9 cellular contexts compared by ENCODE assay signal in genomic region chr13:50512602-50513527, GRCh38.
A peak's percentile ranks its signal among the peaks of the same experiment; 100 is the strongest.
DNase-seq lines count a peak whose midpoint lies in the region; ATAC-seq and TF ChIP-seq lines count a peak whose summit lies in the region.
"Had no signal": no experiment of that assay in that cellular context is flagged by ENCODE, and none has a peak within 500 bp of the region (broad histone marks: within the 10 kb centered on the region; RNA-seq: fewer than 3 reads in every experiment).

No MANE protein-coding gene starts in this region.

- no peak for TF ChIP-seq POLR2A in esophagus muscularis mucosa (IDR thresholded peaks at IDR 0.05; ENCODE audit: low read depth)

- no peaks in the 10 kb centered on the region for H4K20me1 ChIP-seq in KMS-11 (ENCODE audit: insufficient read depth)

- H3K27me3 Mint-ChIP-seq in neural crest cell (ENCODE audit: low read depth): no peaks in the 10 kb centered on the region

- H3K4me3 Mint-ChIP-seq in neural crest cell: no peak overlapping the region

- H3K4me2 ChIP-seq in KMS-11: peak overlapping the region; percentile 83

- H3K4me1 Mint-ChIP-seq in neural crest cell: peaks cover 12% of the 10 kb centered on the region

- TF ChIP-seq CTCF in KMS-11 (conservative IDR thresholded peaks at IDR 0.05; ENCODE audit: low read depth, low read length) (no peak), esophagus muscularis mucosa (IDR thresholded peaks at IDR 0.05) (peak in 2 of 3 experiments; percentile 16 to 18), neural crest cell (conservative IDR thresholded peaks at IDR 0.05) (no peak), upper lobe of right lung (IDR thresholded peaks at IDR 0.05) (no peak), omental fat pad (IDR thresholded peaks at IDR 0.05) (no peak)

- peak overlapping the region; percentile 95 for H3K27ac ChIP-seq in KMS-11
- peak overlapping the region; percentile 72 to 75 (median 74) for H3K27ac ChIP-seq in esophagus muscularis mucosa (replicated peaks in 1 of 4)
- H3K27ac ChIP-seq in upper lobe of right lung: peak overlapping the region; percentile 87

- H3K27me3 ChIP-seq in KMS-11 (ENCODE audit: insufficient read depth, low read depth) (no peaks in the 10 kb centered on the region), esophagus muscularis mucosa (no peaks in the 10 kb centered on the region), upper lobe of right lung (no peaks in the 10 kb centered on the region)

- no peak overlapping the region for H3K27ac Mint-ChIP-seq in neural crest cell (ENCODE audit: unreplicated experiment)
- H3K27ac Mint-ChIP-seq: activated naive CD4-positive, alpha-beta T cell treated with anti-CD3 and anti-CD28 coated beads, Interleukin-2, amount 50 U/mL, for 72 hours had no signal

- H3K9me3 ChIP-seq in esophagus muscularis mucosa (peaks cover 0 to 5% (median 0%) of the 10 kb centered on the region in 4 donors), upper lobe of right lung (no peaks in the 10 kb centered on the region)

- DNase-seq in ELF-1 (ENCODE audit: low read depth, low spot score): peak; percentile 36
- DNase-seq in activated CD4-positive, alpha-beta T cell treated with anti-CD3 and anti-CD28 coated beads, Interleukin-2, amount 50 U/mL, for 4 hours: peak; percentile 11 to 15
- no peak for DNase-seq in esophagus muscularis mucosa (ENCODE audit: extremely low spot score)
- peak; percentile 24 for DNase-seq in neural crest cell (ENCODE audit: low read depth, low spot score)
- DNase-seq in upper lobe of right lung: peak; percentile 81
- no peak for DNase-seq in omental fat pad (ENCODE audit: low spot score)

- H3K4me3 ChIP-seq in KMS-11 (IDR thresholded peaks at IDR 0.05; ENCODE audit: insufficient read depth, low read depth, low read length): no peak overlapping the region
- H3K4me3 ChIP-seq in esophagus muscularis mucosa: peak overlapping the region; percentile 34 to 50 (median 39)
- peak overlapping the region; percentile 39 for H3K4me3 ChIP-seq in upper lobe of right lung

- H2AFZ ChIP-seq in KMS-11 (ENCODE audit: low read depth): peak overlapping the region; percentile 83

- peaks cover 4% of the 10 kb centered on the region for H3K36me3 Mint-ChIP-seq in neural crest cell (ENCODE audit: low read depth)

- H3K9me3 Mint-ChIP-seq in neural crest cell: peaks cover under 1% of the 10 kb centered on the region
- H3K9me3 Mint-ChIP-seq: activated naive CD4-positive, alpha-beta T cell treated with anti-CD3 and anti-CD28 coated beads, Interleukin-2, amount 50 U/mL, for 72 hours had no signal

- peak overlapping the region; percentile 76 for H3K9ac ChIP-seq in KMS-11

- intact Hi-C loops in esophagus muscularis mucosa (cut with DNase I) (loop anchor here (10.0 kb wide), 1 partner anchor 108 kb away; no protein-coding TSS in a partner anchor), upper lobe of right lung (cut with DNase I) (no loop called here)

- no peak for TF ChIP-seq EP300 in esophagus muscularis mucosa (IDR thresholded peaks at IDR 0.05)

- H3K36me3 ChIP-seq in KMS-11 (ENCODE audit: insufficient read depth) (no peaks in the 10 kb centered on the region), esophagus muscularis mucosa (no peaks in the 10 kb centered on the region), upper lobe of right lung (no peaks in the 10 kb centered on the region)

- H3K4me1 ChIP-seq in KMS-11 (ENCODE audit: low read depth, poor library complexity, severe bottlenecking) (peaks cover 26% of the 10 kb centered on the region), esophagus muscularis mucosa (peaks cover 22 to 32% (median 28%) of the 10 kb centered on the region in 4 donors), upper lobe of right lung (peaks cover 29% of the 10 kb centered on the region)

- no peaks in the 10 kb centered on the region for H3K79me2 ChIP-seq in KMS-11 (ENCODE audit: insufficient read depth, low read depth)

- ATAC-seq in GM21447 (IDR thresholded peaks at IDR 0.05; ENCODE audit: unreplicated experiment) (peak; percentile 87), upper lobe of right lung (peak; percentile 90), omental fat pad (ENCODE audit: low FRiP score) (no peak)

- WGBS in esophagus muscularis mucosa: 22% methylated on average over 12 of the region's 12 CpGs

Comparison
In these comparisons a context has a peak if more than half of its experiments do, and no peak if none do; other contexts are left out.
1. DNase-seq: peak in ELF-1 (single experiment), activated CD4-positive, alpha-beta T cell treated with anti-CD3 and anti-CD28 coated beads, Interleukin-2, amount 50 U/mL, for 4 hours (2 of 2), neural crest cell (single experiment) and upper lobe of right lung (single experiment); none in esophagus muscularis mucosa (single experiment) and omental fat pad (single experiment).
2. CTCF ChIP-seq: peak in esophagus muscularis mucosa (2 of 3); none in KMS-11 (single experiment), neural crest cell (single experiment), upper lobe of right lung (single experiment) and omental fat pad (0 of 3).
3. Peak in every context shown above with its lines, with median percentiles within 50 percentile points of each other: H3K27ac ChIP-seq.